In the genomic region with DNA sequence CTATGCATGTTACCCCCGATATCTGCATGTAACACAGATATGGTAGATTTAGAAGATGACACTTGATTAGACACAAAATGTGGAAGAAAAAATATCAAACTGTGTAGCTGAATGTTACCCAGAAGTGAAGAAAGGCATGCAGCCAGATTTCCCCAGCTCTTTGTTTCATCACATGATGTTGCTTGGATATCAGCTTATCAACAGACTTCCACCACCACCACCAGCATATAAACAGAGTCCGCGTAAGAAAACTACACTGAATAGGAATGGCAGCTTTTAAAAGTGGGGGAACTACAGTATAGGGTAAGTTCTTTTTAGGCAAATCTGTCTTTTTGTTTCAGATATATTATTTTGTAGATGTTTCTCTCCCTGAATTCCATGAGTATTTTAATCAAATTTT, we compare ENCODE assay signal across 24 cellular contexts. TPM values are rescaled to one million over a fixed set of nuclear protein-coding genes. Genes with fewer than 3 reads are reported as not detected.
"Had no signal": no experiment of that assay in that cellular context is flagged by ENCODE, and none has a peak within 500 bp of the region (broad histone marks: within the 10 kb centered on the region; RNA-seq: fewer than 3 reads in every experiment).

A gene (plus strand): TSS at position 223 of the 400 bp plus-strand sequence. CDS start 2,484 bp downstream, outside the sequence.

- H3K27me3 ChIP-seq: MG63 had no signal

- H3K27ac Mint-ChIP-seq: activated B cell treated with CpG ODN at 0.5 μM for 24 hours; activated CD4-positive, alpha-beta memory T cell treated with anti-CD3 and anti-CD28 coated beads for 36 hours; activated CD4-positive, alpha-beta T cell treated with anti-CD3 and anti-CD28 coated beads, Interleukin-2, amount 10 ng/mL, durations not matched to agents 24 days and 14 days; activated naive CD4-positive, alpha-beta T cell treated with anti-CD3 and anti-CD28 coated beads for 36 hours; activated naive CD8-positive, alpha-beta T cell treated with anti-CD3 and anti-CD28 coated beads for 36 hours; activated T-helper 17 cell treated with anti-CD3 and anti-CD28 coated beads, Interleukin-2, amount 50 U/mL, for 72 hours; T-cell had no signal

- H3K9me3 ChIP-seq: MG63 had no signal

- H3K9me3 Mint-ChIP-seq: activated B cell treated with CpG ODN at 0.5 μM for 24 hours; activated CD4-positive, alpha-beta memory T cell treated with anti-CD3 and anti-CD28 coated beads for 36 hours; activated naive CD4-positive, alpha-beta T cell treated with anti-CD3 and anti-CD28 coated beads for 36 hours; activated naive CD8-positive, alpha-beta T cell treated with anti-CD3 and anti-CD28 coated beads for 36 hours; activated T-cell treated with anti-CD3 and anti-CD28 coated beads, Interleukin-2, amount 50 U/mL, for 4 hours; activated T-helper 17 cell treated with anti-CD3 and anti-CD28 coated beads, Interleukin-2, amount 50 U/mL, for 72 hours; T-cell had no signal

- H3K4me3 Mint-ChIP-seq: activated B cell treated with CpG ODN at 0.5 μM for 24 hours; activated CD4-positive, alpha-beta memory T cell treated with anti-CD3 and anti-CD28 coated beads for 36 hours; activated CD4-positive, alpha-beta T cell treated with anti-CD3 and anti-CD28 coated beads, Interleukin-2, amount 10 ng/mL, durations not matched to agents 24 days and 14 days; activated naive CD4-positive, alpha-beta T cell treated with anti-CD3 and anti-CD28 coated beads for 36 hours; activated naive CD8-positive, alpha-beta T cell treated with anti-CD3 and anti-CD28 coated beads for 36 hours; activated T-cell treated with anti-CD3 and anti-CD28 coated beads, Interleukin-2, amount 50 U/mL, for 4 hours; activated T-helper 17 cell treated with anti-CD3 and anti-CD28 coated beads, Interleukin-2, amount 50 U/mL, for 72 hours; T-cell had no signal

- H3K4me1 Mint-ChIP-seq: activated B cell treated with CpG ODN at 0.5 μM for 24 hours; activated CD4-positive, alpha-beta T cell treated with anti-CD3 and anti-CD28 coated beads, Interleukin-2, amount 10 ng/mL, durations not matched to agents 24 days and 14 days; activated naive CD8-positive, alpha-beta T cell treated with anti-CD3 and anti-CD28 coated beads for 36 hours; activated T-helper 17 cell treated with anti-CD3 and anti-CD28 coated beads, Interleukin-2, amount 50 U/mL, for 72 hours; T-cell had no signal

- H3K36me3 Mint-ChIP-seq: activated CD4-positive, alpha-beta memory T cell treated with anti-CD3 and anti-CD28 coated beads for 36 hours; activated naive CD8-positive, alpha-beta T cell treated with anti-CD3 and anti-CD28 coated beads for 36 hours; T-cell had no signal

- DNase-seq: activated B cell treated with CpG ODN at 0.5 μM for 24 hours; activated CD4-positive, alpha-beta memory T cell treated with anti-CD3 and anti-CD28 coated beads for 36 hours; activated CD4-positive, alpha-beta T cell treated with anti-CD3 and anti-CD28 coated beads for 1 hour; activated CD4-positive, alpha-beta T cell treated with anti-CD3 and anti-CD28 coated beads, Interleukin-2, amount 10 ng/mL, durations not matched to agents 24 days and 14 days; activated CD8-positive, alpha-beta memory T cell treated with anti-CD3 and anti-CD28 coated beads for 24 hours; activated gamma-delta T cell; activated naive CD4-positive, alpha-beta T cell treated with anti-CD3 and anti-CD28 coated beads for 36 hours; activated naive CD8-positive, alpha-beta T cell treated with anti-CD3 and anti-CD28 coated beads for 36 hours; activated T-cell treated with anti-CD3 and anti-CD28 coated beads, Interleukin-2, amount 50 U/mL, for 4 hours; anterior cingulate cortex; MG63; MV-4-11; NCI-H1092 treated with DMSO at 0.1 percent for 48 hours; NCI-H1417 treated with DMSO at 0.1 percent for 48 hours; NCI-H1694; NCI-H2029; NCI-H510A treated with DMSO at 0.1 percent for 48 hours; PC-9; T-cell; T-helper 2 cell; T1000 had no signal

- ATAC-seq: activated T-cell treated with anti-CD3 and anti-CD28 coated beads, Interleukin-2, amount 50 U/mL, for 4 hours; activated T-helper 17 cell treated with anti-CD3 and anti-CD28 coated beads, Interleukin-2, amount 50 U/mL, for 72 hours; HepG2; T-cell had no signal

- H3K27ac ChIP-seq: PC-9, SK-N-MC had no signal

- H3K36me3 ChIP-seq: MG63 had no signal

- H3K4me3 ChIP-seq: MG63, PC-9, SK-N-MC had no signal

RNA-seq across cellular contexts. Expression of the gene that starts here (rescaled TPM):
- total RNA-seq: activated B cell treated with CpG ODN at 0.5 μM for 24 hours; activated CD4-positive, alpha-beta memory T cell treated with anti-CD3 and anti-CD28 coated beads for 36 hours; activated CD4-positive, alpha-beta T cell treated with anti-CD3 and anti-CD28 coated beads, Interleukin-2, amount 10 ng/mL, durations not matched to agents 24 days and 14 days; activated naive CD4-positive, alpha-beta T cell treated with anti-CD3 and anti-CD28 coated beads for 36 hours; activated naive CD8-positive, alpha-beta T cell treated with anti-CD3 and anti-CD28 coated beads for 36 hours; activated T-cell treated with anti-CD3 and anti-CD28 coated beads, Interleukin-2, amount 50 U/mL, for 4 hours; activated T-helper 17 cell treated with anti-CD3 and anti-CD28 coated beads, Interleukin-2, amount 50 U/mL, for 72 hours; HepG2; PC-9; T-cell had no signal
- polyA plus RNA-seq: HepG2 had no signal
